Comparison of ENCODE assay signal across 8 cellular contexts in the genomic region with DNA sequence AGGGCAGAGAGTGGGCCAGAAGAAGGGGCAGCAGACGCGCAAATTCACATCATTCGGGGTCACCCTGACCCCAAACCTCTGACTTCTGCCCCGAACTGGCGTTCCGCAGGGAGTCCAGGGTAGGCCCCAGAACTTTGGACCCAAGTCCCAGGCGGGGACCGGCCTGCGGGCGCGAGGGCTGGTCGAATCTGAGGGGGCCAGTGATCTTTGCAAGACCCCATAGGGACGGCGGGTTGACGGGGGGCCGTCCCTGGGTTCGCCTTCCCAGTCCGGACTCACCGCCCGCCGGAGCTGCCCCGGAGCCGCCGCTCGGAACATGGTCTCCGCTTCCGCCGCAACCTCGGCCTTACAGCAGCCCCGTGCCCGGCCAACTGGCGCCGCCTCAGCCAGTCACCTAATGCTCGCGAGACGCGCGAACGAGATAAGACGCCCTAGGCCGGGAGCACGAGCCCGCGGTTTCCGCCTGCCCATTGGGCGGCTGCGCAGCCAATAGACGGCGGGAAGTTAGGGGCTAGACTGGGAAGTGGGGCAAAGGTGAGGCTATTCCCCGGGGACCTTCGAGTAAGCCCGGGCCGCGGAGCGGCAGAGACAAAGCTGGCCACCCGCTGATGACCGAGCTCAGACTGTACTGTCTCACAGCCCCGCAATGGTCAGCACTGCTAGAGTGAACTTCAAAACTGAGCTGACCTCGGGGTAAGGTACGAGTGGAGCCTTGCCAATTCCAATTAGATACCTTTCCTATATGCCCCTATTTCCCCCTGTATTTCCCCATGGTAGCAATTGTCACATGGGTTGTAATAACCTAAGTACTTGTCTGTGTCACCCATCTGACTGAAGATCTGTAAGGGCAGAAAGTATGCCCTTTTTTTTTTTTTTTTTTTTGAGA. TPM values are rescaled to one million over a fixed set of nuclear protein-coding genes. Genes with fewer than 3 reads are reported as not detected.
DNase-seq lines count a peak whose midpoint lies in the region; ATAC-seq and TF ChIP-seq lines count a peak whose summit lies in the region.

A gene (minus strand): TSS at position 399 of the 886 bp plus-strand sequence. CDS start 81 bp downstream, at position 318.

- H3K36me3 ChIP-seq in adrenal gland (replicated peaks in 1 of 2) (no peaks in the 10 kb centered on the region), upper lobe of right lung (no peaks in the 10 kb centered on the region)

- WGBS in adrenal gland, 4 donors, result 0 to 1% (median 1%) methylated on average over 3 to 60 of the region's 60 CpGs

- DNase-seq in GM13977 (ENCODE audit: low spot score) (peak; percentile 98), NCI-H146 (lab: John Stamatoyannopoulos, UW) (peak; percentile 94), T-helper 1 cell (peak; percentile 68 to 96 (median 79)), adrenal gland (peak; percentile 97 to 99 (median 98)), left cardiac atrium (peak; percentile 99), progenitor cell of endocrine pancreas (ENCODE audit: low spot score, unreplicated experiment) (peak; percentile 83), upper lobe of right lung (peak; percentile 99)

- H3K27ac ChIP-seq in adrenal gland (peak within 1 kb of the TSS; percentile 67 to 97 (median 91)), upper lobe of right lung (peak within 1 kb of the TSS; percentile 92)

- intact Hi-C loops in adrenal gland (cut with DNase I), result no loop called here
- intact Hi-C loops in left cardiac atrium (cut with DNase I), result no loop called here
- intact Hi-C loops in upper lobe of right lung (cut with DNase I), result no loop called here

- peak within 1 kb of the TSS; percentile 87 for H3K4me3 Mint-ChIP-seq in progenitor cell of endocrine pancreas (ENCODE audit: low read depth)

- peak; percentile 97 for ATAC-seq in HG02870 (IDR thresholded peaks at IDR 0.05; ENCODE audit: unreplicated experiment)
- peak; percentile 99 to 100 for ATAC-seq in left cardiac atrium
- peak; percentile 99 for ATAC-seq in upper lobe of right lung

- H3K27me3 ChIP-seq in adrenal gland (no peaks in the 10 kb centered on the region), upper lobe of right lung (no peaks in the 10 kb centered on the region)

- H3K4me1 Mint-ChIP-seq in progenitor cell of endocrine pancreas (ENCODE audit: low read depth), result peaks cover 24% of the 10 kb centered on the region

- peaks cover 4% of the 10 kb centered on the region for H3K36me3 Mint-ChIP-seq in progenitor cell of endocrine pancreas (ENCODE audit: insufficient read depth)

- peak within 1 kb of the TSS; percentile 95 for H3K27ac Mint-ChIP-seq in progenitor cell of endocrine pancreas

- peaks cover 12 to 34% of the 10 kb centered on the region in 2 donors for H3K4me1 ChIP-seq in adrenal gland (replicated peaks in 1 of 2)
- peaks cover 9% of the 10 kb centered on the region for H3K4me1 ChIP-seq in upper lobe of right lung

- H3K9me3 ChIP-seq in adrenal gland (replicated peaks in 1 of 3) (no peaks in the 10 kb centered on the region), upper lobe of right lung (no peaks in the 10 kb centered on the region)

- H3K4me3 ChIP-seq in adrenal gland, result peak within 1 kb of the TSS; percentile 49 to 95 (median 78)
- H3K4me3 ChIP-seq in upper lobe of right lung, result peak within 1 kb of the TSS; percentile 91

- peak; percentile 91 to 99 for TF ChIP-seq POLR2A in adrenal gland (IDR thresholded peaks at IDR 0.05)

- in situ Hi-C loops in GM13977 (cut with MboI; ENCODE audit: low pct_unique_long_range_greater_than_20kb, low sequenced_read_pairs, unreplicated experiment), result no loop called here

- TF ChIP-seq CTCF in GM13977 (IDR thresholded peaks at IDR 0.05; ENCODE audit: extremely low read depth, insufficient read depth, missing control alignments) (no peak), adrenal gland (IDR thresholded peaks at IDR 0.05) (no peak), progenitor cell of endocrine pancreas (IDR thresholded peaks at IDR 0.05; ENCODE audit: unreplicated experiment) (no peak), upper lobe of right lung (IDR thresholded peaks at IDR 0.05) (no peak)

- peaks cover 5% of the 10 kb centered on the region for H3K9me3 Mint-ChIP-seq in progenitor cell of endocrine pancreas (ENCODE audit: low read depth)

- no peaks in the 10 kb centered on the region for H3K27me3 Mint-ChIP-seq in progenitor cell of endocrine pancreas

RNA-seq across cellular contexts. Expression of the gene that starts here (rescaled TPM):
- total RNA-seq in adrenal gland (100 to 1,000 TPM; 124 to 331 (median 187) TPM), left cardiac atrium (100 to 1,000 TPM; 265 to 268 TPM), progenitor cell of endocrine pancreas (105 and 107 TPM in 2 replicates), upper lobe of right lung (71.3 TPM)
- 100 to 1,000 TPM in 1 of 3 donors, 10 to 100 TPM in 2; 50.0 to 339 (median 69.8) TPM for polyA plus RNA-seq in adrenal gland

Comparison
In these comparisons a context has a peak if more than half of its experiments do, and no peak if none do; other contexts are left out.
1. Peak in every context shown above with its lines: DNase-seq, ATAC-seq, H3K4me3 ChIP-seq and H3K27ac ChIP-seq.